Comparison of ENCODE assay signal across 1 cellular context in the genomic region with DNA sequence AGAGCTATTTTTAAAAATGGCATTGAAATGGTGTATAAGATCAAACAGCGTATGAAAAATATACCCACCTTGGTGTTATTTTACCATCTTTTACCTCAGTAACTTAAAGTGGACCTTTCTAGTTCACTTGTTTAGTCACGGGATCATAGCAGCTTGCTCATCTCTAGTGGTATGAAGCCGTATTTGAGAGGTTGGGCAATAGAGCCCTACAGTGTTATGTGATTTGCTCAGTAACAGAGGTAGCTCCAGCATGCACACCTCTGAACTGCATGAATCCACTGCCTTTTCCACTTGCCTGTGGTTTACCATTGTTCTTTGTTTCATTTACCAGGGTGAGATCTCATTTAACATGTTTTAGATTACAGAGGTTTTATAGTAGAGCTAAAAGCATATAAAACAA.
TF ChIP-seq lines count a peak whose summit lies in the region.

No MANE protein-coding gene starts in this region.

TF ChIP-seq in GM12878, 131 proteins besides CTCF, POLR2A, EP300 and RAD21 (continued from another document):
- TF ChIP-seq, protein P1, sequence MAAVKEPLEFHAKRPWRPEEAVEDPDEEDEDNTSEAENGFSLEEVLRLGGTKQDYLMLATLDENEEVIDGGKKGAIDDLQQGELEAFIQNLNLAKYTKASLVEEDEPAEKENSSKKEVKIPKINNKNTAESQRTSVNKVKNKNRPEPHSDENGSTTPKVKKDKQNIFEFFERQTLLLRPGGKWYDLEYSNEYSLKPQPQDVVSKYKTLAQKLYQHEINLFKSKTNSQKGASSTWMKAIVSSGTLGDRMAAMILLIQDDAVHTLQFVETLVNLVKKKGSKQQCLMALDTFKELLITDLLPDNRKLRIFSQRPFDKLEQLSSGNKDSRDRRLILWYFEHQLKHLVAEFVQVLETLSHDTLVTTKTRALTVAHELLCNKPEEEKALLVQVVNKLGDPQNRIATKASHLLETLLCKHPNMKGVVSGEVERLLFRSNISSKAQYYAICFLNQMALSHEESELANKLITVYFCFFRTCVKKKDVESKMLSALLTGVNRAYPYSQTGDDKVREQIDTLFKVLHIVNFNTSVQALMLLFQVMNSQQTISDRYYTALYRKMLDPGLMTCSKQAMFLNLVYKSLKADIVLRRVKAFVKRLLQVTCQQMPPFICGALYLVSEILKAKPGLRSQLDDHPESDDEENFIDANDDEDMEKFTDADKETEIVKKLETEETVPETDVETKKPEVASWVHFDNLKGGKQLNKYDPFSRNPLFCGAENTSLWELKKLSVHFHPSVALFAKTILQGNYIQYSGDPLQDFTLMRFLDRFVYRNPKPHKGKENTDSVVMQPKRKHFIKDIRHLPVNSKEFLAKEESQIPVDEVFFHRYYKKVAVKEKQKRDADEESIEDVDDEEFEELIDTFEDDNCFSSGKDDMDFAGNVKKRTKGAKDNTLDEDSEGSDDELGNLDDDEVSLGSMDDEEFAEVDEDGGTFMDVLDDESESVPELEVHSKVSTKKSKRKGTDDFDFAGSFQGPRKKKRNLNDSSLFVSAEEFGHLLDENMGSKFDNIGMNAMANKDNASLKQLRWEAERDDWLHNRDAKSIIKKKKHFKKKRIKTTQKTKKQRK (IDR thresholded peaks at IDR 0.05; ENCODE audit: low read depth, low read length): no peak
- TF ChIP-seq NR2C1 (IDR thresholded peaks at IDR 0.05): no peak
- TF ChIP-seq KLF5 (IDR thresholded peaks at IDR 0.05; ENCODE audit: partially characterized antibody): no peak
- no peak for TF ChIP-seq CREB1 (IDR thresholded peaks at IDR 0.05; ENCODE audit: low read depth)
- no peak for TF ChIP-seq SRF (IDR thresholded peaks at IDR 0.05; ENCODE audit: low read depth in 2 of 2, low read length in 2 of 2)
- TF ChIP-seq SREBF2 (IDR thresholded peaks at IDR 0.05; ENCODE audit: low read length): no peak
- no peak for TF ChIP-seq PML (IDR thresholded peaks at IDR 0.05; ENCODE audit: low read length)
- TF ChIP-seq, protein P2, sequence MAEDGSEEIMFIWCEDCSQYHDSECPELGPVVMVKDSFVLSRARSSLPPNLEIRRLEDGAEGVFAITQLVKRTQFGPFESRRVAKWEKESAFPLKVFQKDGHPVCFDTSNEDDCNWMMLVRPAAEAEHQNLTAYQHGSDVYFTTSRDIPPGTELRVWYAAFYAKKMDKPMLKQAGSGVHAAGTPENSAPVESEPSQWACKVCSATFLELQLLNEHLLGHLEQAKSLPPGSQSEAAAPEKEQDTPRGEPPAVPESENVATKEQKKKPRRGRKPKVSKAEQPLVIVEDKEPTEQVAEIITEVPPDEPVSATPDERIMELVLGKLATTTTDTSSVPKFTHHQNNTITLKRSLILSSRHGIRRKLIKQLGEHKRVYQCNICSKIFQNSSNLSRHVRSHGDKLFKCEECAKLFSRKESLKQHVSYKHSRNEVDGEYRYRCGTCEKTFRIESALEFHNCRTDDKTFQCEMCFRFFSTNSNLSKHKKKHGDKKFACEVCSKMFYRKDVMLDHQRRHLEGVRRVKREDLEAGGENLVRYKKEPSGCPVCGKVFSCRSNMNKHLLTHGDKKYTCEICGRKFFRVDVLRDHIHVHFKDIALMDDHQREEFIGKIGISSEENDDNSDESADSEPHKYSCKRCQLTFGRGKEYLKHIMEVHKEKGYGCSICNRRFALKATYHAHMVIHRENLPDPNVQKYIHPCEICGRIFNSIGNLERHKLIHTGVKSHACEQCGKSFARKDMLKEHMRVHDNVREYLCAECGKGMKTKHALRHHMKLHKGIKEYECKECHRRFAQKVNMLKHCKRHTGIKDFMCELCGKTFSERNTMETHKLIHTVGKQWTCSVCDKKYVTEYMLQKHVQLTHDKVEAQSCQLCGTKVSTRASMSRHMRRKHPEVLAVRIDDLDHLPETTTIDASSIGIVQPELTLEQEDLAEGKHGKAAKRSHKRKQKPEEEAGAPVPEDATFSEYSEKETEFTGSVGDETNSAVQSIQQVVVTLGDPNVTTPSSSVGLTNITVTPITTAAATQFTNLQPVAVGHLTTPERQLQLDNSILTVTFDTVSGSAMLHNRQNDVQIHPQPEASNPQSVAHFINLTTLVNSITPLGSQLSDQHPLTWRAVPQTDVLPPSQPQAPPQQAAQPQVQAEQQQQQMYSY (CRISPR knock-in tag; IDR thresholded peaks at IDR 0.05): no peak
- TF ChIP-seq ZBTB33 (IDR thresholded peaks at IDR 0.05): no peak
- TF ChIP-seq BRCA1 (IDR thresholded peaks at IDR 0.05; ENCODE audit: low read depth, low read length): no peak
- TF ChIP-seq NFYA (IDR thresholded peaks at IDR 0.05; ENCODE audit: borderline replicate concordance, low read depth, low read length): no peak
- no peak for TF ChIP-seq IRF3 (IDR thresholded peaks at IDR 0.05)
